21 cellular contexts compared by ENCODE assay signal in the genomic region with DNA sequence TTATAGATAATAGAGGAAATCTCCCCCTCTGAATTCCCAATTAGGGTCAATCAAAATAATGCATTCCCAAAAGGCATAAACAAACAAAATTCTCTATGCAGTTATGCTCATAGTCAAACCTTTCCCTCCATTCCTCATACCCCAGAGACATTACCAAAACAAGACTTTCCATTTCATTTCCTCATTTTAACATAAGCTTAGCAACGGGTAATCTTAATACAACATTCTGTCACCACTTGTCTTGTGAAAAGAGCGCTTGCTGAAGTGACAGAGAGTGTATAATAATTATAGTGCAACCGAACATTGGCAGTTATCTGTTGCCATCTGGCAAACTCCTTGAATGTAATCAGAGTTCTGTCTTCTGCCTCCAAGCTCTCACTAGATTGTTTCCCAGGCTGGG. TPM values are rescaled to one million over a fixed set of nuclear protein-coding genes. Genes with fewer than 3 reads are reported as not detected.
DNase-seq lines count a peak whose midpoint lies in the region; ATAC-seq, FAIRE-seq and TF ChIP-seq lines count a peak whose summit lies in the region.
"Had no signal": no experiment of that assay in that cellular context is flagged by ENCODE, and none has a peak within 500 bp of the region (broad histone marks: within the 10 kb centered on the region; RNA-seq: fewer than 3 reads in every experiment).

No MANE protein-coding gene starts in this region.

- TF ChIP-seq POLR2A in GM12892 (IDR thresholded peaks at IDR 0.05; ENCODE audit: low read depth, low read length): no peak

- no peaks in the 10 kb centered on the region for H3K36me3 ChIP-seq in HEK293 (ENCODE audit: control insufficient read depth in 2 of 2, insufficient read depth in 1 of 2, low read length in 2 of 2)
- H3K36me3 ChIP-seq: adrenal gland, neutrophil, tibial artery had no signal

- no peaks in the 10 kb centered on the region for H3K9me3 ChIP-seq in HEK293 (ENCODE audit: control insufficient read depth, insufficient read depth, low read depth, low read length)
- H3K9me3 ChIP-seq: adrenal gland, Caco-2, neutrophil, tibial artery had no signal

- TF ChIP-seq CTCF in HEK293 (tag by site-specific recombination; IDR thresholded peaks at IDR 0.05): no peak

- DNase-seq in NCI-H1105 treated with DMSO at 0.1 percent for 48 hours (lab: John Stamatoyannopoulos, UW) (peak; percentile 95), NCI-H748 (lab: John Stamatoyannopoulos, UW; ENCODE audit: unreplicated experiment) (peak; percentile 69), cerebellar cortex (ENCODE audit: low spot score) (peak; percentile 48), GM19239 (ENCODE audit: insufficient read length, low spot score) (no peak), GM12892 (ENCODE audit: insufficient read length) (no peak), frontal cortex (ENCODE audit: low spot score in 2 of 2) (no peak)
- DNase-seq: activated effector memory CD4-positive, alpha-beta T cell treated with anti-CD3 and anti-CD28 coated beads, Interleukin-2, amount 50 U/mL, for 16 hours; adrenal gland; AML-193; Caco-2; left colon; PC-3; stimulated activated naive B cell treated with anti-CD40 and anti-IgM and Interleukin-4, amounts not matched to agents 10 μg/mL and 1 μg/mL and 100 μg/mL, for 72 hours; T1000; tibial artery had no signal

- FAIRE-seq in GM19239 (lab: Jason Lieb, UNC) (no peak), GM12892 (lab: Jason Lieb, UNC) (no peak), frontal cortex (lab: Jason Lieb, UNC) (no peak)

- no peak overlapping the region for H3K27ac ChIP-seq in HEK293 (ENCODE audit: extremely low read depth, low read depth, low read length)
- H3K27ac ChIP-seq: adrenal gland, neutrophil, tibial artery had no signal

- CTCF ChIA-PET in HEK293 (lab: Yijun Ruan, JAX): no interaction called here

- no peaks in the 10 kb centered on the region for H3K4me1 ChIP-seq in HEK293 (ENCODE audit: control insufficient read depth, insufficient read depth, low read length)
- H3K4me1 ChIP-seq: adrenal gland, tibial artery had no signal

- no peak overlapping the region for H3K4me3 ChIP-seq in HEK293 (ENCODE audit: low read depth, low read length)
- H3K4me3 ChIP-seq: adrenal gland, tibial artery had no signal

- no peak for ATAC-seq in GM19328 (IDR thresholded peaks at IDR 0.05; ENCODE audit: unreplicated experiment)
- ATAC-seq: esophagus mucosa; left colon; PC-3; stimulated activated naive B cell treated with anti-CD40 and anti-IgM and Interleukin-4, amounts not matched to agents 10 μg/mL and 1 μg/mL and 100 μg/mL, for 72 hours had no signal

- POLR2A ChIA-PET in HEK293 (lab: Yijun Ruan, JAX): no interaction called here

TF ChIP-seq in HEK293, 187 proteins besides CTCF, POLR2A, EP300 and RAD21:
- no peak for TF ChIP-seq ZNF792 (tag by site-specific recombination; IDR thresholded peaks at IDR 0.05)
- 0 out of 2 replicates have a peak, but pooled peaks have one; percentile 54 for TF ChIP-seq OVOL3 (tag by site-specific recombination; IDR thresholded peaks at IDR 0.05)
- 0 out of 2 replicates have a peak, but pooled peaks have one; percentile 27 for TF ChIP-seq SP7 (tag by site-specific recombination; IDR thresholded peaks at IDR 0.05)

RNA-seq across cellular contexts. Expression of gene SLN, which starts 1.2 kb away (rescaled TPM):
- not detected for polyA plus RNA-seq in GM12892 (2012; ENCODE audit: missing spikeins)
- 35.5 TPM for total RNA-seq in frontal cortex
- total RNA-seq: Caco-2, left colon, mononuclear cell, SK-MEL-5 had no signal

Comparison
In these comparisons a context has a peak if more than half of its experiments do, and no peak if none do; other contexts are left out.
1. DNase-seq: peak in NCI-H1105 treated with DMSO at 0.1 percent for 48 hours (single experiment), NCI-H748 (single experiment) and cerebellar cortex (single experiment); none in GM19239 (single experiment), GM12892 (single experiment) and frontal cortex (0 of 2).